20 cellular contexts compared by ENCODE assay signal in genomic region chr3:177362646-177363045, GRCh38.
A peak's percentile ranks its signal among the peaks of the same experiment; 100 is the strongest.
DNase-seq lines count a peak whose midpoint lies in the region; ATAC-seq and TF ChIP-seq lines count a peak whose summit lies in the region.
"Had no signal": no experiment of that assay in that cellular context is flagged by ENCODE, and none has a peak within 500 bp of the region (broad histone marks: within the 10 kb centered on the region; RNA-seq: fewer than 3 reads in every experiment).

No MANE protein-coding gene starts in this region.

- no peaks in the 10 kb centered on the region for H3K27me3 ChIP-seq in osteoblast (ENCODE audit: insufficient read depth, low read length)
- H3K27me3 ChIP-seq: adrenal gland; BLaER1 treated with 17β-estradiol and CSF1 and Interleukin-3, amounts not matched to agents 10 nM and 100 nM; pancreas had no signal

- H3K36me3 ChIP-seq in osteoblast (ENCODE audit: insufficient read depth, low read length) = no peaks in the 10 kb centered on the region
- H3K36me3 ChIP-seq: adrenal gland; BLaER1 treated with 17β-estradiol and CSF1 and Interleukin-3, amounts not matched to agents 10 nM and 100 nM; pancreas had no signal

- H2AFZ ChIP-seq in osteoblast (ENCODE audit: low read length) = no peak overlapping the region

- H3K4me3 Mint-ChIP-seq in chondrocyte (ENCODE audit: unreplicated experiment) (no peak overlapping the region), immature natural killer cell (no peak overlapping the region)
- H3K4me3 Mint-ChIP-seq in activated CD8-positive, alpha-beta T cell treated with anti-CD3 and anti-CD28 coated beads for 36 hours = no peak overlapping the region
- H3K4me3 Mint-ChIP-seq: activated CD4-positive, alpha-beta T cell treated with anti-CD3 and anti-CD28 coated beads, Interleukin-2, amount 10 ng/mL, durations not matched to agents 24 days and 14 days; activated T-cell treated with anti-CD3 and anti-CD28 coated beads, Interleukin-2, amount 50 U/mL, for 72 hours; memory B cell had no signal

- H3K27me3 Mint-ChIP-seq in chondrocyte (ENCODE audit: low read depth) (no peaks in the 10 kb centered on the region), immature natural killer cell (ENCODE audit: low read depth in 3 of 3) (peaks cover 29 to 32% (median 30%) of the 10 kb centered on the region in 3 donors)
- no peaks in the 10 kb centered on the region for H3K27me3 Mint-ChIP-seq in activated CD8-positive, alpha-beta T cell treated with anti-CD3 and anti-CD28 coated beads for 36 hours
- H3K27me3 Mint-ChIP-seq: memory B cell had no signal

- POLR2A ChIA-PET in activated CD8-positive, alpha-beta T cell treated with anti-CD3 and anti-CD28 coated beads for 36 hours (lab: Charles Lee) = interaction anchor here (1.0 to 5.2 kb wide), 3 partner anchors 10 to 166 kb away, joined by 3 to 111 read pairs (median 15); partner anchors contain the start of gene TBL1XR1

- CTCF ChIA-PET in activated CD8-positive, alpha-beta T cell treated with anti-CD3 and anti-CD28 coated beads for 36 hours (lab: Charles Lee) = interaction anchor here (0.8 to 1.9 kb wide), 2 partner anchors 415 to 1023 kb away, joined by 4 to 5 read pairs; no protein-coding TSS in a partner anchor

- peaks cover 32% of the 10 kb centered on the region for H3K4me1 ChIP-seq in osteoblast (ENCODE audit: insufficient read depth, low read length)

- no peak overlapping the region for H3K4me3 ChIP-seq in osteoblast (ENCODE audit: insufficient read depth, low read length)
- H3K4me3 ChIP-seq: adrenal gland; BLaER1 treated with 17β-estradiol and CSF1 and Interleukin-3, amounts not matched to agents 10 nM and 100 nM; pancreas had no signal

- no peak overlapping the region for H3K27ac ChIP-seq in osteoblast (ENCODE audit: low read depth, low read length)
- H3K27ac ChIP-seq: pancreas had no signal

- H3K27ac Mint-ChIP-seq in chondrocyte (ENCODE audit: unreplicated experiment) = peak overlapping the region; percentile 12
- H3K27ac Mint-ChIP-seq in immature natural killer cell = peak overlapping the region in 2 of 6 donors; percentile 23 to 24
- H3K27ac Mint-ChIP-seq in activated CD8-positive, alpha-beta T cell treated with anti-CD3 and anti-CD28 coated beads for 36 hours = no peak overlapping the region
- no peak overlapping the region for H3K27ac Mint-ChIP-seq in activated naive CD4-positive, alpha-beta T cell treated with anti-CD3 and anti-CD28 coated beads, Interleukin-2, amount 50 U/mL, for 72 hours
- H3K27ac Mint-ChIP-seq: activated CD4-positive, alpha-beta T cell treated with anti-CD3 and anti-CD28 coated beads, Interleukin-2, amount 10 ng/mL, durations not matched to agents 24 days and 14 days had no signal

- intact Hi-C loops in activated CD8-positive, alpha-beta T cell treated with anti-CD3 and anti-CD28 coated beads for 36 hours (cut with micrococcal nuclease) = no loop called here

- peaks cover 52% of the 10 kb centered on the region for H3K4me1 Mint-ChIP-seq in chondrocyte (ENCODE audit: low read depth)
- H3K4me1 Mint-ChIP-seq in immature natural killer cell = peaks cover 39 to 43% of the 10 kb centered on the region in 2 donors
- H3K4me1 Mint-ChIP-seq in activated CD8-positive, alpha-beta T cell treated with anti-CD3 and anti-CD28 coated beads for 36 hours (ENCODE audit: low read depth) = peaks cover 41% of the 10 kb centered on the region

- H3K36me3 Mint-ChIP-seq in chondrocyte (ENCODE audit: low read depth) (no peaks in the 10 kb centered on the region), immature natural killer cell (peaks cover 0 to under 1% (median 0%) of the 10 kb centered on the region in 3 donors)
- H3K36me3 Mint-ChIP-seq in activated CD8-positive, alpha-beta T cell treated with anti-CD3 and anti-CD28 coated beads for 36 hours (ENCODE audit: low read depth) = no peaks in the 10 kb centered on the region
- H3K36me3 Mint-ChIP-seq in activated naive CD4-positive, alpha-beta T cell treated with anti-CD3 and anti-CD28 coated beads, Interleukin-2, amount 50 U/mL, for 72 hours = no peaks in the 10 kb centered on the region
- H3K36me3 Mint-ChIP-seq: memory B cell had no signal

- H4K20me1 ChIP-seq in osteoblast (ENCODE audit: insufficient read depth, low read length) = no peaks in the 10 kb centered on the region
- H4K20me1 ChIP-seq: BLaER1 treated with 17β-estradiol and CSF1 and Interleukin-3, amounts not matched to agents 10 nM and 100 nM had no signal

- no peak overlapping the region for H3K4me2 ChIP-seq in osteoblast (ENCODE audit: insufficient read depth, low read length)

- DNase-seq in ELF-1 (ENCODE audit: low read depth, low spot score) (peak; percentile 62), NCI-H128 (lab: John Stamatoyannopoulos, UW; ENCODE audit: unreplicated experiment) (peak; percentile 24), chondrocyte (ENCODE audit: low spot score) (no peak), osteoblast (ENCODE audit: insufficient read length, low spot score, missing footprints) (peak; percentile 72), immature natural killer cell (no peak)
- DNase-seq in activated CD8-positive, alpha-beta T cell treated with anti-CD3 and anti-CD28 coated beads for 36 hours = no peak
- no peak for DNase-seq in activated naive CD4-positive, alpha-beta T cell treated with anti-CD3 and anti-CD28 coated beads, Interleukin-2, amount 50 U/mL, for 72 hours (ENCODE audit: low spot score in 2 of 2)
- DNase-seq: activated CD4-positive, alpha-beta T cell treated with anti-CD3 and anti-CD28 coated beads, Interleukin-2, amount 10 ng/mL, durations not matched to agents 24 days and 14 days; activated T-cell treated with anti-CD3 and anti-CD28 coated beads, Interleukin-2, amount 50 U/mL, for 72 hours; adrenal gland; EL; NCI-H187 treated with DMSO at 0.1 percent for 48 hours; pancreas; SIG-M5; stimulated activated CD4-positive, alpha-beta T cell treated with anti-CD3 and anti-CD28 coated beads, Interleukin-12 subunit alpha, Interleukin-12 subunit beta, amount 100 ng/mL, for 4 hours; T1000 had no signal

- ATAC-seq in activated CD8-positive, alpha-beta T cell treated with anti-CD3 and anti-CD28 coated beads for 36 hours = no peak
- no peak for ATAC-seq in activated naive CD4-positive, alpha-beta T cell treated with anti-CD3 and anti-CD28 coated beads, Interleukin-2, amount 50 U/mL, for 72 hours
- no peak for ATAC-seq in GM21381 (IDR thresholded peaks at IDR 0.05; ENCODE audit: unreplicated experiment)
- ATAC-seq: activated T-cell treated with anti-CD3 and anti-CD28 coated beads, Interleukin-2, amount 50 U/mL, for 72 hours; HCT116; pancreas had no signal

- H3K9me3 ChIP-seq in osteoblast (ENCODE audit: low read depth, low read length) = no peaks in the 10 kb centered on the region
- H3K9me3 ChIP-seq: adrenal gland, pancreas had no signal

- no peaks in the 10 kb centered on the region for H3K79me2 ChIP-seq in osteoblast (ENCODE audit: insufficient read depth, low read length)

- H3K9me3 Mint-ChIP-seq in chondrocyte (ENCODE audit: low read depth) (no peaks in the 10 kb centered on the region), immature natural killer cell (peaks cover 0 to 5% (median 0%) of the 10 kb centered on the region in 6 donors)
- no peaks in the 10 kb centered on the region for H3K9me3 Mint-ChIP-seq in activated CD8-positive, alpha-beta T cell treated with anti-CD3 and anti-CD28 coated beads for 36 hours
- H3K9me3 Mint-ChIP-seq in activated naive CD4-positive, alpha-beta T cell treated with anti-CD3 and anti-CD28 coated beads, Interleukin-2, amount 50 U/mL, for 72 hours = no peaks in the 10 kb centered on the region
- H3K9me3 Mint-ChIP-seq: activated T-cell treated with anti-CD3 and anti-CD28 coated beads, Interleukin-2, amount 50 U/mL, for 72 hours; memory B cell had no signal

- TF ChIP-seq CTCF in chondrocyte (IDR thresholded peaks at IDR 0.05) = no peak
- TF ChIP-seq CTCF in osteoblast (IDR thresholded peaks at IDR 0.05; ENCODE audit: extremely low read depth, low read depth, low read length) = no peak
- TF ChIP-seq CTCF in activated CD8-positive, alpha-beta T cell treated with anti-CD3 and anti-CD28 coated beads for 36 hours (IDR thresholded peaks at IDR 0.05) = no peak

Comparison
In these comparisons a context has a peak if more than half of its experiments do, and no peak if none do; other contexts are left out.
1. DNase-seq: peak in ELF-1 (single experiment), NCI-H128 (single experiment) and osteoblast (single experiment); none in chondrocyte (single experiment), immature natural killer cell (0 of 3), activated CD8-positive, alpha-beta T cell treated with anti-CD3 and anti-CD28 coated beads for 36 hours (single experiment) and activated naive CD4-positive, alpha-beta T cell treated with anti-CD3 and anti-CD28 coated beads, Interleukin-2, amount 50 U/mL, for 72 hours (0 of 2).